2 cellular contexts compared by ENCODE assay signal in the genomic region with DNA sequence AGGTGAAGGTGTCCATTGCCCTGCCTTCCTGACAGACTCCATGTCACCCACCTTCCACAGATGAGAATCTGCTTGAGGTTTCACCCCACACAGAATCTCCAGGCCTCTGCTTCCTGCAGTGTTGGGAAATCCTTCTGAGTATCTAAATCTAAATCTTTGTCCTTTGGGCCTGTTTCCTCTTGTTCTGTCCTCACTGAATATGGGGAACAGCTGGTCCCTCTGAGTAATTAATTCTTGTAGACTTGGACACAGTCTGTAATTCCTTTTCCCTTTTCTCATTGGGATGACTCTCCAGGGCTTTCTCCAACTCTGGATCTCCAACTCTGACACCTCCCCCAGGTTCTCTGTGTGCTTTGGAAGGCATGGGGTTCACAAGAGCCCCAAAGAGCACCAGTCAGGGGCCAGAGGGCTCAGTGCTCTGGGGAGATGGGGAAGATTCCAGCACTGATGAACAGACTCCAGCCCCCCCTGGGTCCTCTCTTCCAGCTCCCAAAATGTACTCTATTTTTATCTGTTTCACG.
TF ChIP-seq lines count a peak whose summit lies in the region.

No MANE protein-coding gene starts in this region.

TF ChIP-seq in SK-N-SH, 30 proteins besides CTCF, POLR2A, EP300 and RAD21 (continued from another document):
- TF ChIP-seq, protein P1, sequence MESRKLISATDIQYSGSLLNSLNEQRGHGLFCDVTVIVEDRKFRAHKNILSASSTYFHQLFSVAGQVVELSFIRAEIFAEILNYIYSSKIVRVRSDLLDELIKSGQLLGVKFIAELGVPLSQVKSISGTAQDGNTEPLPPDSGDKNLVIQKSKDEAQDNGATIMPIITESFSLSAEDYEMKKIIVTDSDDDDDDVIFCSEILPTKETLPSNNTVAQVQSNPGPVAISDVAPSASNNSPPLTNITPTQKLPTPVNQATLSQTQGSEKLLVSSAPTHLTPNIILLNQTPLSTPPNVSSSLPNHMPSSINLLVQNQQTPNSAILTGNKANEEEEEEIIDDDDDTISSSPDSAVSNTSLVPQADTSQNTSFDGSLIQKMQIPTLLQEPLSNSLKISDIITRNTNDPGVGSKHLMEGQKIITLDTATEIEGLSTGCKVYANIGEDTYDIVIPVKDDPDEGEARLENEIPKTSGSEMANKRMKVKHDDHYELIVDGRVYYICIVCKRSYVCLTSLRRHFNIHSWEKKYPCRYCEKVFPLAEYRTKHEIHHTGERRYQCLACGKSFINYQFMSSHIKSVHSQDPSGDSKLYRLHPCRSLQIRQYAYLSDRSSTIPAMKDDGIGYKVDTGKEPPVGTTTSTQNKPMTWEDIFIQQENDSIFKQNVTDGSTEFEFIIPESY (IDR thresholded peaks at IDR 0.05; ENCODE audit: borderline replicate concordance, low read depth), result no peak
- TF ChIP-seq ELF1 (IDR thresholded peaks at IDR 0.05) (no peak), PBX3 (IDR thresholded peaks at IDR 0.05) (no peak), SMC3 (IDR thresholded peaks at IDR 0.05; ENCODE audit: low read depth, low read length) (no peak), GABPA (IDR thresholded peaks at IDR 0.05; ENCODE audit: low read depth) (no peak), FOXJ3 (CRISPR knock-in tag; IDR thresholded peaks at IDR 0.05) (no peak), MEF2A (IDR thresholded peaks at IDR 0.05; ENCODE audit: borderline replicate concordance, low read depth) (no peak), MAX (IDR thresholded peaks at IDR 0.05; ENCODE audit: low read depth) (no peak), REST (IDR thresholded peaks at IDR 0.05; ENCODE audit: low read depth, low read length) (no peak), GATA2 (CRISPR knock-in tag; IDR thresholded peaks at IDR 0.05) (no peak), JUND (IDR thresholded peaks at IDR 0.05) (no peak), NFIC (IDR thresholded peaks at IDR 0.05; ENCODE audit: borderline replicate concordance) (no peak), RXRA (IDR thresholded peaks at IDR 0.05; ENCODE audit: borderline replicate concordance, low read depth) (no peak), SIN3A (IDR thresholded peaks at IDR 0.05; ENCODE audit: borderline replicate concordance, low read depth, low read length) (no peak), TAF1 (IDR thresholded peaks at IDR 0.05; ENCODE audit: borderline replicate concordance, low read depth, low read length) (no peak)

TF ChIP-seq in SK-N-SH treated with all-trans-retinoic acid at 6 μM for 48 hours, 23 proteins besides CTCF, POLR2A, EP300 and RAD21 (continued from another document):
- no peak for TF ChIP-seq ZC3H10 (CRISPR knock-in tag; IDR thresholded peaks at IDR 0.05)
- TF ChIP-seq PATZ1 (CRISPR knock-in tag; IDR thresholded peaks at IDR 0.05; ENCODE audit: borderline replicate concordance), result no peak
- no peak for TF ChIP-seq TSHZ2 (CRISPR knock-in tag; IDR thresholded peaks at IDR 0.05)
